Comparison of ENCODE assay signal across 18 cellular contexts in genomic region chr6:135148889-135149288, GRCh38.
"Had no signal": no experiment of that assay in that cellular context is flagged by ENCODE, and none has a peak within 500 bp of the region (broad histone marks: within the 10 kb centered on the region; RNA-seq: fewer than 3 reads in every experiment).

No MANE protein-coding gene starts in this region.

- DNase-seq: activated CD4-positive, alpha-beta T cell treated with anti-CD3 and anti-CD28 coated beads, Interleukin-2, amount 50 U/mL, for 48 hours; activated CD8-positive, alpha-beta memory T cell treated with anti-CD3 and anti-CD28 coated beads, Interleukin-2, amount 50 U/mL, for 4 hours; activated naive CD4-positive, alpha-beta T cell treated with Interleukin-2 at 50 U/mL for 16 hours; central memory CD4-positive, alpha-beta T cell; cortex of kidney; effector CD8-positive, alpha-beta T cell; foreskin melanocyte; heart right ventricle; mammary epithelial cell; naive thymus-derived CD4-positive, alpha-beta T cell; nucleus accumbens; psoas muscle; sigmoid colon; stimulated activated CD4-positive, alpha-beta T cell treated with anti-CD3 and anti-CD28 coated beads, Interleukin-12 subunit alpha, Interleukin-12 subunit beta, amount 100 ng/mL, for 4 hours; stimulated activated naive CD4-positive, alpha-beta T cell had no signal

- H3K9me3 ChIP-seq: sigmoid colon had no signal

- H3K4me3 ChIP-seq: heart right ventricle, psoas muscle, sigmoid colon had no signal

- ATAC-seq: heart right ventricle; left lobe of liver; naive thymus-derived CD4-positive, alpha-beta T cell; psoas muscle had no signal

- H3K36me3 Mint-ChIP-seq: type B pancreatic cell had no signal

- H3K27me3 Mint-ChIP-seq: naive thymus-derived CD4-positive, alpha-beta T cell had no signal

- H3K27ac ChIP-seq: heart right ventricle, psoas muscle, sigmoid colon had no signal

- H3K4me3 Mint-ChIP-seq: activated T-helper 1 cell treated with anti-CD3 and anti-CD28 coated beads, Interleukin-12 subunit alpha, Interleukin-12 subunit beta, Interleukin-2, Interleukin-4 antibody, amounts not matched to agents 30 ng/mL and 10 ng/mL and 1 ng/mL, durations not matched to agents 14 hours and 24 hours and 36 hours; type B pancreatic cell had no signal

- H3K27ac Mint-ChIP-seq: type B pancreatic cell had no signal

- H3K9me3 Mint-ChIP-seq: type B pancreatic cell had no signal

- H3K36me3 ChIP-seq: heart right ventricle, sigmoid colon had no signal

- H3K27me3 ChIP-seq: heart right ventricle, sigmoid colon had no signal

- H3K4me1 ChIP-seq: psoas muscle, sigmoid colon had no signal
